8 cellular contexts compared by ENCODE assay signal in genomic region chr15:84653584-84653909, GRCh38. TPM values are rescaled to one million over a fixed set of nuclear protein-coding genes. Genes with fewer than 3 reads are reported as not detected.
DNase-seq lines count a peak whose midpoint lies in the region; ATAC-seq and TF ChIP-seq lines count a peak whose summit lies in the region.

No MANE protein-coding gene starts in this region.

- POLR2A ChIA-PET in PC-3 (lab: Charles Lee; ENCODE audit: unreplicated experiment) = no interaction called here

- no peaks in the 10 kb centered on the region for H3F3A ChIP-seq in PC-3 (ENCODE audit: low read length, unreplicated experiment)

- TF ChIP-seq CTCF in DND-41 (IDR thresholded peaks at IDR 0.05; ENCODE audit: borderline replicate concordance, extremely low read depth, low read length, poor library complexity, severe bottlenecking) (no peak), PC-3 (conservative IDR thresholded peaks at IDR 0.05; ENCODE audit: low read depth, low read length) (no peak), parathyroid adenoma (IDR thresholded peaks at IDR 0.05) (no peak)

- peaks cover 32% of the 10 kb centered on the region for H3K36me3 ChIP-seq in DND-41 (ENCODE audit: insufficient read depth, low read length)
- H3K36me3 ChIP-seq in PC-3 (ENCODE audit: low read depth, low read length) = peaks cover 21% of the 10 kb centered on the region
- H3K36me3 ChIP-seq in parathyroid adenoma (ENCODE audit: control insufficient read depth, insufficient read depth, low read length) = no peaks in the 10 kb centered on the region

- no peak for DNase-seq in DND-41
- no peak for DNase-seq in PC-3
- DNase-seq in epithelial cell of prostate (ENCODE audit: low read depth, low spot score) = no peak
- DNase-seq in putamen (ENCODE audit: low spot score) = no peak
- DNase-seq in T-helper 9 cell = no peak
- no peak for DNase-seq in SK-N-DZ (ENCODE audit: low spot score)

- intact Hi-C loops in PC-3 (cut with micrococcal nuclease) = no loop called here

- H3K9me3 ChIP-seq in DND-41 (ENCODE audit: insufficient read depth, low read length, severe bottlenecking) (no peaks in the 10 kb centered on the region), PC-3 (ENCODE audit: low read length) (no peaks in the 10 kb centered on the region), parathyroid adenoma (ENCODE audit: control insufficient read depth, low read length) (no peaks in the 10 kb centered on the region)

- H3K4me3 ChIP-seq in DND-41 (ENCODE audit: low read depth in 1 of 2, low read length in 2 of 2) (peak overlapping the region; percentile 65 to 92), PC-3 (ENCODE audit: low read length) (peak overlapping the region; percentile 91), parathyroid adenoma (ENCODE audit: low read depth, low read length) (peak overlapping the region; percentile 87)

- peak overlapping the region; percentile 72 for H3K4me2 ChIP-seq in DND-41 (ENCODE audit: insufficient read depth, low read length)
- peak overlapping the region; percentile 98 for H3K4me2 ChIP-seq in PC-3 (ENCODE audit: low read length)
- H3K4me2 ChIP-seq in parathyroid adenoma (ENCODE audit: low read length) = peak overlapping the region; percentile 84

- H3K9ac ChIP-seq in DND-41 (ENCODE audit: low read depth, low read length) (peak overlapping the region; percentile 71), PC-3 (ENCODE audit: low read length) (peak overlapping the region; percentile 96), parathyroid adenoma (peak overlapping the region; percentile 37)

- ATAC-seq in DND-41 (ENCODE audit: insufficient read depth, low read depth) (no peak), PC-3 (no peak), HG03139 (IDR thresholded peaks at IDR 0.05; ENCODE audit: unreplicated experiment) (no peak)

- H3K27me3 ChIP-seq in DND-41 (ENCODE audit: insufficient read depth, low read length, poor library complexity) = no peaks in the 10 kb centered on the region
- no peaks in the 10 kb centered on the region for H3K27me3 ChIP-seq in PC-3 (ENCODE audit: low read length)
- H3K27me3 ChIP-seq in parathyroid adenoma (ENCODE audit: control insufficient read depth, insufficient read depth, low read length) = no peaks in the 10 kb centered on the region

- H4K20me1 ChIP-seq in DND-41 (ENCODE audit: insufficient read depth, low read length) (no peaks in the 10 kb centered on the region; the same call in 1 of the 2 replicates), PC-3 (ENCODE audit: low read length) (no peaks in the 10 kb centered on the region)

- peaks cover 48% of the 10 kb centered on the region for H3K4me1 ChIP-seq in DND-41 (ENCODE audit: insufficient read depth, low read length)
- H3K4me1 ChIP-seq in PC-3 (ENCODE audit: insufficient read depth, low read length) = peaks cover 29% of the 10 kb centered on the region
- peaks cover 6% of the 10 kb centered on the region for H3K4me1 ChIP-seq in parathyroid adenoma

- H2AFZ ChIP-seq in DND-41 (ENCODE audit: low read depth, low read length) (peak overlapping the region; percentile 72), PC-3 (ENCODE audit: low read length) (peak overlapping the region; percentile 88), parathyroid adenoma (peak overlapping the region; percentile 85)

- no peaks in the 10 kb centered on the region for H3K9me2 ChIP-seq in PC-3 (replicated peaks; ENCODE audit: low read length)

- peak overlapping the region; percentile 83 for H3K27ac ChIP-seq in DND-41 (ENCODE audit: low read length)
- H3K27ac ChIP-seq in PC-3 (ENCODE audit: low read length) = peak overlapping the region; percentile 59
- peak overlapping the region; percentile 79 for H3K27ac ChIP-seq in epithelial cell of prostate
- peak overlapping the region; percentile 77 for H3K27ac ChIP-seq in parathyroid adenoma

- H3K79me2 ChIP-seq in DND-41 (ENCODE audit: insufficient read depth, low read length) (peaks cover 25% of the 10 kb centered on the region), PC-3 (ENCODE audit: low read length) (peaks cover 34% of the 10 kb centered on the region), parathyroid adenoma (peaks cover 4% of the 10 kb centered on the region)

- CTCF ChIA-PET in PC-3 (lab: Charles Lee) = no interaction called here

- BruUV-seq in PC-3 (replicated peaks; lab: Mats Ljungman, UMichigan) = no TSS peak

RNA-seq across cellular contexts. Expression of gene WDR73, which starts 0.5 kb away (rescaled TPM):
- total RNA-seq in PC-3 (2014; rRNA removed) = 20.8 and 29.5 TPM in 2 replicates
- 24.1 and 34.5 TPM in 2 replicates for polyA plus RNA-seq in SK-N-DZ (2014; cell fraction: cytosol; rRNA removed)
- polyA plus RNA-seq in SK-N-DZ (2014; cell fraction: nucleus; rRNA removed) = 57.5 and 59.6 TPM in 2 replicates

RNA-seq across cellular contexts. Expression of gene NMB, which starts 4.5 kb away (rescaled TPM):
- 20.4 and 25.9 TPM in 2 replicates for total RNA-seq in PC-3 (2014; rRNA removed)
- 4.5 and 5.5 TPM in 2 replicates for polyA plus RNA-seq in SK-N-DZ (2014; cell fraction: cytosol; rRNA removed)
- polyA plus RNA-seq in SK-N-DZ (2014; cell fraction: nucleus; rRNA removed) = 3.5 and 9.3 TPM in 2 replicates

RNA-seq across cellular contexts. Expression of gene ZSCAN2, which starts 52.7 kb away (rescaled TPM):
- total RNA-seq in PC-3 (2014; rRNA removed) = 15.0 and 18.3 TPM in 2 replicates
- 64.9 and 72.6 TPM in 2 replicates for polyA plus RNA-seq in SK-N-DZ (2014; cell fraction: cytosol; rRNA removed)
- polyA plus RNA-seq in SK-N-DZ (2014; cell fraction: nucleus; rRNA removed) = 21.9 and 28.3 TPM in 2 replicates

Comparison
In these comparisons a context has a peak if more than half of its experiments do, and no peak if none do; other contexts are left out.
1. H3K9ac ChIP-seq: peak in every context shown above with its lines; median percentile 96 in PC-3; 71 in DND-41; 37 in parathyroid adenoma.